8 cellular contexts compared by ENCODE assay signal in the genomic region with DNA sequence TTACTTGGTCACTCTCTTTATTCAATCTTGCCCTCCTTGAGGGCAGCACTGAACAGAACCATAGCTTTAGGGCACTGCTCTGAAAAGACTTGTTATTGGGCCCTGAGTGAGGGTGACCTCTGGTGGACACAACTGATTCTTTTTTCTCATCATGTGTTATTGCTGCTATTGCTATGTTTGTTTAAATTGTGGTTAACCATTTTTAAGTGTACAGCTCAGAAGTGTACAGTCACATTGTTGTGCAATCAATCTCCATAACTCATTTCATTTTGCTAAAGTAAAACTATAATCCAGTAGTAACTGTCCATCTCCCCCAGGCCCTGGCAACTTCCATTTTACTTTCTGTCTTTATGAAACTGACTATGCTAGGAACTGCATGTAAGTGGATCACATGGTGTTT.
DNase-seq lines count a peak whose midpoint lies in the region; ATAC-seq and TF ChIP-seq lines count a peak whose summit lies in the region.

No MANE protein-coding gene starts in this region.

- no peaks in the 10 kb centered on the region for H3K27me3 Mint-ChIP-seq in activated naive CD8-positive, alpha-beta T cell treated with anti-CD3 and anti-CD28 coated beads, Interleukin-2, amount 50 U/mL, for 24 hours
- no peaks in the 10 kb centered on the region for H3K27me3 Mint-ChIP-seq in stimulated activated naive B cell treated with anti-CD40 and anti-IgM and Interleukin-4, amounts not matched to agents 10 μg/mL and 1 μg/mL and 100 μg/mL, for 72 hours

- no peak overlapping the region for H3K9ac ChIP-seq in Loucy (ENCODE audit: low read depth, low read length, poor library complexity, severe bottlenecking)

- H2AFZ ChIP-seq in Loucy (ENCODE audit: low read length): no peak overlapping the region
- peak overlapping the region; percentile 38 for H2AFZ ChIP-seq in hepatocyte

- H4K20me1 ChIP-seq in Loucy (ENCODE audit: insufficient read depth, low read length, poor library complexity, severe bottlenecking): no peaks in the 10 kb centered on the region
- no peaks in the 10 kb centered on the region for H4K20me1 ChIP-seq in hepatocyte (ENCODE audit: insufficient read depth, poor library complexity, severe bottlenecking)

- H3K4me3 ChIP-seq in GM12875 (ENCODE audit: low read depth, low read length) (no peak overlapping the region), Loucy (ENCODE audit: low read length, poor library complexity, severe bottlenecking) (no peak overlapping the region), hepatocyte (no peak overlapping the region)

- DNase-seq in AG08395 (ENCODE audit: low spot score): peak; percentile 75
- DNase-seq in activated naive CD8-positive, alpha-beta T cell treated with anti-CD3 and anti-CD28 coated beads, Interleukin-2, amount 50 U/mL, for 24 hours: peak; percentile 5
- peak; percentile 63 for DNase-seq in hepatocyte (ENCODE audit: low spot score)
- no peak for DNase-seq in stimulated activated naive B cell treated with anti-CD40 and anti-IgM and Interleukin-4, amounts not matched to agents 10 μg/mL and 1 μg/mL and 100 μg/mL, for 72 hours
- DNase-seq in GM19238 (ENCODE audit: insufficient read length, low spot score): no peak

- H3K27ac ChIP-seq in hepatocyte: no peak overlapping the region

- no peak overlapping the region for H3K4me2 ChIP-seq in Loucy (ENCODE audit: low read depth, low read length, poor library complexity, severe bottlenecking)
- H3K4me2 ChIP-seq in hepatocyte: no peak overlapping the region

- no peaks in the 10 kb centered on the region for H3K4me1 Mint-ChIP-seq in activated naive CD8-positive, alpha-beta T cell treated with anti-CD3 and anti-CD28 coated beads, Interleukin-2, amount 50 U/mL, for 24 hours
- H3K4me1 Mint-ChIP-seq in stimulated activated naive B cell treated with anti-CD40 and anti-IgM and Interleukin-4, amounts not matched to agents 10 μg/mL and 1 μg/mL and 100 μg/mL, for 72 hours: no peaks in the 10 kb centered on the region

- H3K79me2 ChIP-seq in Loucy (ENCODE audit: insufficient read depth, low read length) (no peaks in the 10 kb centered on the region), hepatocyte (no peaks in the 10 kb centered on the region)

- peak; percentile 64 for ATAC-seq in HG02571 (IDR thresholded peaks at IDR 0.05; ENCODE audit: unreplicated experiment)
- ATAC-seq in activated naive CD8-positive, alpha-beta T cell treated with anti-CD3 and anti-CD28 coated beads, Interleukin-2, amount 50 U/mL, for 24 hours: no peak
- peak; percentile 84 to 85 for ATAC-seq in stimulated activated naive B cell treated with anti-CD40 and anti-IgM and Interleukin-4, amounts not matched to agents 10 μg/mL and 1 μg/mL and 100 μg/mL, for 72 hours (replicated peaks)

- H3K9me2 ChIP-seq in Loucy (replicated peaks; ENCODE audit: low read depth, low read length) (no peaks in the 10 kb centered on the region), hepatocyte (replicated peaks; ENCODE audit: insufficient read depth) (no peaks in the 10 kb centered on the region)

- no peaks in the 10 kb centered on the region for H3K36me3 ChIP-seq in Loucy (ENCODE audit: insufficient read depth, low read length)
- no peaks in the 10 kb centered on the region for H3K36me3 ChIP-seq in hepatocyte (replicated peaks; ENCODE audit: insufficient read depth, low read depth)

- no peaks in the 10 kb centered on the region for H3K9me3 Mint-ChIP-seq in activated naive CD8-positive, alpha-beta T cell treated with anti-CD3 and anti-CD28 coated beads, Interleukin-2, amount 50 U/mL, for 24 hours
- H3K9me3 Mint-ChIP-seq in stimulated activated naive B cell treated with anti-CD40 and anti-IgM and Interleukin-4, amounts not matched to agents 10 μg/mL and 1 μg/mL and 100 μg/mL, for 72 hours: no peaks in the 10 kb centered on the region

- H3K4me3 Mint-ChIP-seq in activated naive CD8-positive, alpha-beta T cell treated with anti-CD3 and anti-CD28 coated beads, Interleukin-2, amount 50 U/mL, for 24 hours: no peak overlapping the region
- H3K4me3 Mint-ChIP-seq in stimulated activated naive B cell treated with anti-CD40 and anti-IgM and Interleukin-4, amounts not matched to agents 10 μg/mL and 1 μg/mL and 100 μg/mL, for 72 hours: no peak overlapping the region

- no peaks in the 10 kb centered on the region for H3F3A ChIP-seq in Loucy (ENCODE audit: low read depth)

- no peaks in the 10 kb centered on the region for H3K4me1 ChIP-seq in Loucy (ENCODE audit: insufficient read depth, low read length, poor library complexity, severe bottlenecking)
- no peaks in the 10 kb centered on the region for H3K4me1 ChIP-seq in hepatocyte (ENCODE audit: insufficient read depth)

- H3K9me3 ChIP-seq in Loucy (ENCODE audit: insufficient read depth, low read depth, low read length) (no peaks in the 10 kb centered on the region), hepatocyte (ENCODE audit: low read depth) (no peaks in the 10 kb centered on the region)

- H3K27me3 ChIP-seq in Loucy (ENCODE audit: insufficient read depth, low read length, poor library complexity, severe bottlenecking) (no peaks in the 10 kb centered on the region), hepatocyte (no peaks in the 10 kb centered on the region)

- no peaks in the 10 kb centered on the region for H3K36me3 Mint-ChIP-seq in activated naive CD8-positive, alpha-beta T cell treated with anti-CD3 and anti-CD28 coated beads, Interleukin-2, amount 50 U/mL, for 24 hours (ENCODE audit: low read depth)
- peaks cover 0 to 4% of the 10 kb centered on the region in 2 donors for H3K36me3 Mint-ChIP-seq in stimulated activated naive B cell treated with anti-CD40 and anti-IgM and Interleukin-4, amounts not matched to agents 10 μg/mL and 1 μg/mL and 100 μg/mL, for 72 hours

- TF ChIP-seq CTCF in GM12875 (IDR thresholded peaks at IDR 0.05; ENCODE audit: borderline replicate concordance, insufficient read depth, low read depth, low read length) (peak; percentile 65; the same call in 1 of the 2 replicates), Loucy (conservative IDR thresholded peaks at IDR 0.05; ENCODE audit: low read length) (peak; percentile 53), hepatocyte (IDR thresholded peaks at IDR 0.05; ENCODE audit: poor library complexity) (peak; percentile 65)

- H3K27ac Mint-ChIP-seq in activated naive CD8-positive, alpha-beta T cell treated with anti-CD3 and anti-CD28 coated beads, Interleukin-2, amount 50 U/mL, for 24 hours: no peak overlapping the region
- H3K27ac Mint-ChIP-seq in stimulated activated naive B cell treated with anti-CD40 and anti-IgM and Interleukin-4, amounts not matched to agents 10 μg/mL and 1 μg/mL and 100 μg/mL, for 72 hours: no peak overlapping the region

Comparison
In these comparisons a context has a peak if more than half of its experiments do, and no peak if none do; other contexts are left out.
1. DNase-seq: peak in AG08395 (single experiment), activated naive CD8-positive, alpha-beta T cell treated with anti-CD3 and anti-CD28 coated beads, Interleukin-2, amount 50 U/mL, for 24 hours (single experiment) and hepatocyte (single experiment); none in stimulated activated naive B cell treated with anti-CD40 and anti-IgM and Interleukin-4, amounts not matched to agents 10 μg/mL and 1 μg/mL and 100 μg/mL, for 72 hours (single experiment) and GM19238 (single experiment).
2. Peak in every context shown above with its lines, with median percentiles within 50 percentile points of each other: CTCF ChIP-seq.